Comparison of ENCODE assay signal across 1 cellular context in the genomic region with DNA sequence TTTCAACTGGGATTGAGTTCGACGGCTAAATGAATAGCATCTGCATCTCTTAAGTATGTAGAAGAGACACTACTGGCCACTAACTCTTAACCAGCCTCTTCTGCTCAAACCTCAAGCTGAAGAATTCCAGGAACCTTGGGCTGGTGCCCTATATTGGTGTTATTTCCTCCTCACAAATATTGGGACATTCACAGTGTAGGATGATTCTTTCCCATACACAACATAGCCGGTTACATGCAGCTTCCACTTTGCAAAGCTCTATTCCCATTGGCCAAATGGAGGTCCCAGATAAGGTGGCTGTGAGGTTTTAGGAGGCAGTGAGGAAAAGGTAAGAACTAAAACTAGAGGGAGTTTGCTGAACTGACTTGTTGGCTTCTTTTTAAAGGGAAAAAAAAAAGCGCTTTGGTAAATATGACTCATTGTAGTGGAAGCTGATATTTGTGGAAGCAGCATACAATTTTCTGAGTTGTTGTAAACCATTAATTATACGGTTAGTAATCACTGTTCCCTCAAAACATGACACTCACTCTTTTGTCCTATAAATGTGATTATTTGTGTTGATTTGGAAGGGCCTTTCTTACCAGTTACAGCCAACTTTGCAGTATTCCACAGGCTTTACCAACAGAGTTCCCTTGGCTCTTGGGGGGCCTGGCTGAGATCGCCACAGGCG.
TF ChIP-seq lines count a peak whose summit lies in the region.

No MANE protein-coding gene starts in this region.

TF ChIP-seq in GM23338, 12 proteins besides CTCF, POLR2A, EP300 and RAD21 (continued from another document):
- no peak for TF ChIP-seq ETS1 (IDR thresholded peaks at IDR 0.05)
- no peak for TF ChIP-seq ZNF114 (CRISPR knock-in tag; IDR thresholded peaks at IDR 0.05)
- TF ChIP-seq STAT1 (IDR thresholded peaks at IDR 0.05; ENCODE audit: unreplicated experiment), result no peak
- no peak for TF ChIP-seq NANOG (IDR thresholded peaks at IDR 0.05; ENCODE audit: borderline replicate concordance)
